In the genomic region with DNA sequence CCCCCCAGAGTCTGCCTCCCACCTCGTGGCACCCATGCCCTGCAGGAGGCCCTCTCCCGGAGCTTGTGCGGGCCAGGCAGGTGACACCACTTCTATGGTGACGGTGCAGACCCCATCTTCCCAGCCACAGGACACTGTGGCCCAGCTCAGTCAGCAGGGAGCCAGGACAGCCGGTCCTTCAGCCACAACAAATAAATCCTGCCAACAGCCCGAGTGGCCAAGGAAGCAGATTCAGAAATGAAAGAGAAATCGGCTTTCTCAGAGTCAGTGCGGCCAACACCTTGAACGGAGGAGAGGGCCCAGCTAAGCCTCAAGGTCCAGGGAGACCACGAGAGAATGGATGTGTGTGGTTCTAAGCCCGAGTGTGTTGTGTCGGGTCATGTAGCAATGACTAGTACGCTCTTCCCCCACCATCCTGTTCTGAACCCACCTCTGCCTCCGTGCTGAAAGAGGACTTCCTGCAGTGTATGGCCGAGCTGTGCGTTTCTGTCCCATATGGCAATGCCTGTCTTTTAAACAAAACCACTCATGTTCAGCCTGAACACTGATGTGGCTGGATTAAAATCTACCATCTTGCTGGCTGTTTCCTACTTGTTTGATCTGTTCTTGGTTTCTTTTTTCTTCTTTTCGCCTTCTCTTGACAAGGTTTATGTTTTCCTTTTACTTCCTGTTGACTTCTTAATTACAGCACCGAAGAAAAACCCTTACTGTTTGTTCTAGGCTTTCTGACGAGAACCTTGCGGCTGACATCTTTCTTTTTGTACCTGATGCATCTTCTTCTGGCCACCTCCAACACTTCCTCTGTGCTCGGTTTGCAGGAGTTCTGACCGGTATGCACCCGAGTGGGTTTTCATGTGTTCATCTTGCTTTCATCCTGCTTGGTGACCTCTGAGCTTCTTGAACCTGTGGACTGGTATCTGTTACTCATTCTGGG, we compare ENCODE assay signal across 13 cellular contexts. TPM values are rescaled to one million over a fixed set of nuclear protein-coding genes. Genes with fewer than 3 reads are reported as not detected.
DNase-seq lines count a peak whose midpoint lies in the region; TF ChIP-seq lines count a peak whose summit lies in the region.
"Had no signal": no experiment of that assay in that cellular context is flagged by ENCODE, and none has a peak within 500 bp of the region (broad histone marks: within the 10 kb centered on the region; RNA-seq: fewer than 3 reads in every experiment).

No MANE protein-coding gene starts in this region.

- peak overlapping the region; percentile 71 for H3K4me3 Mint-ChIP-seq in activated naive CD8-positive, alpha-beta T cell treated with anti-CD3 and anti-CD28 coated beads for 36 hours
- H3K4me3 Mint-ChIP-seq in glutamatergic neuron (ENCODE audit: unreplicated experiment) = no peak overlapping the region

- peaks cover 19% of the 10 kb centered on the region for H3K4me1 Mint-ChIP-seq in activated naive CD8-positive, alpha-beta T cell treated with anti-CD3 and anti-CD28 coated beads for 36 hours
- peaks cover 8% of the 10 kb centered on the region for H3K4me1 Mint-ChIP-seq in glutamatergic neuron (ENCODE audit: low read depth, unreplicated experiment)

- H3K9ac ChIP-seq in mammary epithelial cell (ENCODE audit: insufficient read depth, low read length) = no peak overlapping the region

- H3K27me3 ChIP-seq in mammary epithelial cell (ENCODE audit: insufficient read depth, low read length) = no peaks in the 10 kb centered on the region
- H3K27me3 ChIP-seq: cardiac muscle cell, MG63 had no signal

- no peaks in the 10 kb centered on the region for H3K4me1 ChIP-seq in mammary epithelial cell (ENCODE audit: insufficient read depth, low read length)

- no peak overlapping the region for H3K27ac ChIP-seq in mammary epithelial cell (ENCODE audit: insufficient read depth, low read depth, low read length)
- H3K27ac ChIP-seq: cardiac muscle cell had no signal

- peak overlapping the region; percentile 96 for H3K27ac Mint-ChIP-seq in activated naive CD8-positive, alpha-beta T cell treated with anti-CD3 and anti-CD28 coated beads for 36 hours
- H3K27ac Mint-ChIP-seq in glutamatergic neuron (ENCODE audit: unreplicated experiment) = no peak overlapping the region

- H4K20me1 ChIP-seq in mammary epithelial cell (ENCODE audit: insufficient read depth, low read length) = no peaks in the 10 kb centered on the region

- 94% methylated on average over 21 of the region's 23 CpGs for WGBS in mammary epithelial cell (ENCODE audit: low coverage, missing lambda C conversion rate)

- in situ Hi-C loops in G401 (cut with HindIII; ENCODE audit: low sequenced_read_pairs) (no loop called here), mammary epithelial cell (cut with MboI; ENCODE audit: low sequenced_read_pairs in 2 of 2) (no loop called here)

- CTCF ChIA-PET in mammary epithelial cell (lab: Charles Lee; ENCODE audit: low non-redundant PET) = no interaction called here

- DNase-seq in G401 (ENCODE audit: low spot score) = peak; percentile 86
- DNase-seq in activated CD4-positive, alpha-beta T cell treated with anti-CD3 and anti-CD28 coated beads, Interleukin-2, amount 50 U/mL, for 4 hours = peak; percentile 9 to 15
- DNase-seq in activated naive CD8-positive, alpha-beta T cell treated with anti-CD3 and anti-CD28 coated beads for 36 hours = no peak
- DNase-seq in stimulated activated CD4-positive, alpha-beta T cell treated with anti-CD3 and anti-CD28 coated beads, Interleukin-12 subunit alpha, Interleukin-12 subunit beta, amount 100 ng/mL, for 4 hours = peak; percentile 27
- DNase-seq in mammary epithelial cell = no peak
- DNase-seq in OCI-M2 (lab: John Stamatoyannopoulos, UW; ENCODE audit: unreplicated experiment) = no peak
- no peak for DNase-seq in NCI-H345 treated with DMSO at 0.1 percent for 48 hours (lab: John Stamatoyannopoulos, UW; ENCODE audit: unreplicated experiment)
- DNase-seq in glutamatergic neuron = no peak
- DNase-seq: GF-D8, MG63, NCI-H446, SIG-M5 had no signal

- H3K4me2 ChIP-seq in mammary epithelial cell (ENCODE audit: insufficient read depth, low read depth, low read length) = no peak overlapping the region

- TF ChIP-seq CTCF in mammary epithelial cell (conservative IDR thresholded peaks at IDR 0.05 in 1 of 2, IDR thresholded peaks at IDR 0.05 in 1 of 2; ENCODE audit: extremely low read depth in 1 of 2, insufficient read depth in 1 of 2, low read depth in 1 of 2, low read length in 2 of 2) (no peak), glutamatergic neuron (IDR thresholded peaks at IDR 0.05; ENCODE audit: partially characterized antibody, unreplicated experiment) (no peak)

- no TSS peak for BruUV-seq in mammary epithelial cell (replicated peaks; lab: Mats Ljungman, UMichigan)

- no peaks in the 10 kb centered on the region for H3K27me3 Mint-ChIP-seq in activated naive CD8-positive, alpha-beta T cell treated with anti-CD3 and anti-CD28 coated beads for 36 hours
- H3K27me3 Mint-ChIP-seq in glutamatergic neuron (ENCODE audit: unreplicated experiment) = peaks cover 7% of the 10 kb centered on the region

- no peaks in the 10 kb centered on the region for H3K9me3 ChIP-seq in mammary epithelial cell (replicated peaks; ENCODE audit: insufficient read depth, low read length)
- H3K9me3 ChIP-seq: MG63 had no signal

- H3K79me2 ChIP-seq in mammary epithelial cell (ENCODE audit: insufficient read depth, low read length) = no peaks in the 10 kb centered on the region

- dilution Hi-C loops in mammary epithelial cell (cut with HindIII; ENCODE audit: low sequenced_read_pairs) = no loop called here

- no peak overlapping the region for H3K4me3 ChIP-seq in mammary epithelial cell (replicated peaks in 1 of 3; ENCODE audit: insufficient read depth in 1 of 3, low read depth in 2 of 3, low read length in 3 of 3)
- H3K4me3 ChIP-seq: cardiac muscle cell, MG63 had no signal

- H3K36me3 Mint-ChIP-seq in activated naive CD8-positive, alpha-beta T cell treated with anti-CD3 and anti-CD28 coated beads for 36 hours = peaks cover 13% of the 10 kb centered on the region
- H3K36me3 Mint-ChIP-seq in glutamatergic neuron (ENCODE audit: unreplicated experiment) = peaks cover 9% of the 10 kb centered on the region

- H3K9me3 Mint-ChIP-seq in activated naive CD8-positive, alpha-beta T cell treated with anti-CD3 and anti-CD28 coated beads for 36 hours = no peaks in the 10 kb centered on the region
- H3K9me3 Mint-ChIP-seq in glutamatergic neuron (ENCODE audit: unreplicated experiment) = peaks cover 10% of the 10 kb centered on the region

- intact Hi-C loops in mammary epithelial cell (cut with micrococcal nuclease) = no loop called here

- H2AFZ ChIP-seq in mammary epithelial cell (ENCODE audit: low read depth, low read length) = no peak overlapping the region

- peaks cover 12% of the 10 kb centered on the region for H3K36me3 ChIP-seq in mammary epithelial cell (ENCODE audit: insufficient read depth, low read length)

RNA-seq across cellular contexts. Expression of a gene that starts 53.1 kb away (rescaled TPM):
- total RNA-seq in G401 (2014; rRNA removed; shearing (Covaris generic)) = 91.4 and 91.5 TPM in 2 replicates
- 10 to 100 TPM; 92.8 to 98.9 TPM for total RNA-seq in activated naive CD8-positive, alpha-beta T cell treated with anti-CD3 and anti-CD28 coated beads for 36 hours
- 100 to 1,000 TPM in 1 of 2 donors, 10 to 100 TPM in 1; 59.5 to 109 TPM for total RNA-seq in mammary epithelial cell
- 25.1 TPM for polyA plus RNA-seq in mammary epithelial cell
- 29.7 TPM for polyA minus RNA-seq in mammary epithelial cell
- 123 TPM for total RNA-seq in glutamatergic neuron (ENCODE audit: unreplicated experiment)

RNA-seq across cellular contexts. Expression of a gene that starts 53.1 kb away (rescaled TPM):
- total RNA-seq in G401 (2014; rRNA removed; shearing (Covaris generic)) = 1.8 and 4.7 TPM in 2 replicates
- total RNA-seq in activated naive CD8-positive, alpha-beta T cell treated with anti-CD3 and anti-CD28 coated beads for 36 hours = under 1 TPM in 1 of 2 experiments, not detected in 1; 0.16 TPM
- 1 to 10 TPM in 1 of 2 donors, not detected in 1; 1.1 TPM for total RNA-seq in mammary epithelial cell
- polyA plus RNA-seq in mammary epithelial cell = 0.22 TPM
- not detected for polyA minus RNA-seq in mammary epithelial cell
- 115 TPM for total RNA-seq in glutamatergic neuron (ENCODE audit: unreplicated experiment)

RNA-seq across cellular contexts. Expression of a gene that starts 53.2 kb away (rescaled TPM):
- 7.0 and 21.4 TPM in 2 replicates for total RNA-seq in G401 (2014; rRNA removed; shearing (Covaris generic))
- 10 to 100 TPM; 14.4 to 17.6 TPM for total RNA-seq in activated naive CD8-positive, alpha-beta T cell treated with anti-CD3 and anti-CD28 coated beads for 36 hours
- 10 to 100 TPM; 12.0 to 21.5 TPM for total RNA-seq in mammary epithelial cell
- polyA plus RNA-seq in mammary epithelial cell = 13.8 TPM
- polyA minus RNA-seq in mammary epithelial cell = 50.0 TPM
- 62.7 TPM for total RNA-seq in glutamatergic neuron (ENCODE audit: unreplicated experiment)

Comparison
In these comparisons a context has a peak if more than half of its experiments do, and no peak if none do; other contexts are left out.
1. DNase-seq: peak in G401 (single experiment), activated CD4-positive, alpha-beta T cell treated with anti-CD3 and anti-CD28 coated beads, Interleukin-2, amount 50 U/mL, for 4 hours (2 of 2) and stimulated activated CD4-positive, alpha-beta T cell treated with anti-CD3 and anti-CD28 coated beads, Interleukin-12 subunit alpha, Interleukin-12 subunit beta, amount 100 ng/mL, for 4 hours (single experiment); none in activated naive CD8-positive, alpha-beta T cell treated with anti-CD3 and anti-CD28 coated beads for 36 hours (single experiment), mammary epithelial cell (single experiment), OCI-M2 (single experiment), NCI-H345 treated with DMSO at 0.1 percent for 48 hours (single experiment) and glutamatergic neuron (single experiment).
2. RNA of a gene that starts 53.1 kb away (total RNA-seq): 115 TPM in glutamatergic neuron (single experiment); 1.8 to 4.7 TPM in G401, 1.1 TPM in mammary epithelial cell and 0.16 TPM in activated naive CD8-positive, alpha-beta T cell treated with anti-CD3 and anti-CD28 coated beads for 36 hours; every median in the first group is over 10 times any median in the second.